Comparison of ENCODE assay signal across 8 cellular contexts in genomic region chr6:23672737-23673136, GRCh38.
"Had no signal": no experiment of that assay in that cellular context is flagged by ENCODE, and none has a peak within 500 bp of the region (broad histone marks: within the 10 kb centered on the region; RNA-seq: fewer than 3 reads in every experiment).

No MANE protein-coding gene starts in this region.

- ATAC-seq: GM12878 had no signal

- DNase-seq: GDM1, GF-D8 had no signal

- H3K4me3 ChIP-seq: GM12878 had no signal

- FAIRE-seq: G401.6, GM12878, GM12891, GM12892, GM18507, GM19239 had no signal
